15 cellular contexts compared by ENCODE assay signal in the genomic region with DNA sequence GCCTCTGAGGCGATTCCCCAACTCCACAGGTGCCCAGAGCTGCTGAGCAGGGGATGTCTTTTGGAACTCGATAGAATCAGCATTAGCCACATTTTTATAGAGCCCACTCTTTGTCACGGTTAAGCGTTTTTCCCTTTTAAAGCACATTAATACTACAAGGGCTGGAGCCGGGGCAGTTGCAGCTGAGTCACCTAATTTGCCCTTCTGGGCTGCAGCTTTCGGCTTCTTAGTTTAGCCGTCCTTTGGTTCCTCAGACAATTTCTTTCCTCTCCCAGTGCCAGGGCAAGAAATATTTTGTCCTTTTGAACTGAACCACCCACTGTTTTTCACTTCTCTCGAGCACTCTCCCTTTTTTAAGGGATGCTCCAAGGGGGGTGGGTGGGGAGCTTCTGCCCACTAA. TPM values are rescaled to one million over a fixed set of nuclear protein-coding genes. Genes with fewer than 3 reads are reported as not detected.
DNase-seq lines count a peak whose midpoint lies in the region; ATAC-seq and TF ChIP-seq lines count a peak whose summit lies in the region.
"Had no signal": no experiment of that assay in that cellular context is flagged by ENCODE, and none has a peak within 500 bp of the region (broad histone marks: within the 10 kb centered on the region; RNA-seq: fewer than 3 reads in every experiment).

No MANE protein-coding gene starts in this region.

- H3K9ac ChIP-seq in OCI-LY3 (ENCODE audit: low read length) (no peak overlapping the region), fibroblast of lung (ENCODE audit: insufficient read depth, low read length) (no peak overlapping the region), stomach smooth muscle (ENCODE audit: low read length in 2 of 2) (peak overlapping the region in 1 of 2 donors; percentile 40)

- H3K27me3 ChIP-seq in OCI-LY3 (ENCODE audit: low read depth, low read length) (peaks cover 13% of the 10 kb centered on the region), fibroblast of lung (ENCODE audit: control insufficient read depth, insufficient read depth, low read length) (no peaks in the 10 kb centered on the region), stomach smooth muscle (ENCODE audit: control insufficient read depth in 1 of 2, insufficient read depth in 2 of 2, low read length in 2 of 2) (no peaks in the 10 kb centered on the region)

- H3K4me2 ChIP-seq in OCI-LY3 (ENCODE audit: low read length) (0 out of 2 replicates have a peak overlapping the region, but pooled peaks have one; percentile 1), fibroblast of lung (ENCODE audit: extremely low read depth, insufficient read depth, low read length) (peak overlapping the region; percentile 77)

- no peak for ATAC-seq in GM19467 (IDR thresholded peaks at IDR 0.05; ENCODE audit: unreplicated experiment)
- ATAC-seq: foreskin keratinocyte had no signal

- no peak overlapping the region for H3K4me3 ChIP-seq in OCI-LY3 (ENCODE audit: low read length)
- H3K4me3 ChIP-seq in fibroblast of lung (replicated peaks in 1 of 4; ENCODE audit: control extremely low read depth in 1 of 4, insufficient read depth in 1 of 4, low read depth in 3 of 4, low read length in 4 of 4), result no peak overlapping the region
- H3K4me3 ChIP-seq in stomach smooth muscle (ENCODE audit: low read length in 2 of 2), result peak overlapping the region; percentile 25 to 49
- H3K4me3 ChIP-seq: colonic mucosa, SJSA1 had no signal

- DNase-seq in GM03348 (ENCODE audit: low spot score) (peak; percentile 52), fibroblast of lung (ENCODE audit: low read depth in 2 of 2) (peak in 1 of 2 donors; percentile 54), NCI-H187 (lab: John Stamatoyannopoulos, UW) (no peak), NCI-H1436 treated with DMSO at 0.1 percent for 48 hours (lab: John Stamatoyannopoulos, UW) (no peak)
- DNase-seq: activated naive CD8-positive, alpha-beta T cell treated with anti-CD3 and anti-CD28 coated beads for 36 hours; CD8-positive, alpha-beta memory T cell; colonic mucosa; foreskin keratinocyte; NCI-H1694; NCI-H82; WERI-Rb-1 had no signal

- H3K4me1 ChIP-seq in OCI-LY3 (ENCODE audit: low read length) (0 out of 2 replicates have a peak, but pooled peaks cover 8% of the 10 kb centered on the region), fibroblast of lung (ENCODE audit: control insufficient read depth, extremely low read depth, insufficient read depth, low read length) (peaks cover 14% of the 10 kb centered on the region), stomach smooth muscle (ENCODE audit: control insufficient read depth, insufficient read depth, low read length) (peaks cover 48% of the 10 kb centered on the region)
- H3K4me1 ChIP-seq: colonic mucosa had no signal

- H3K36me3 ChIP-seq in OCI-LY3 (replicated peaks; ENCODE audit: low read depth, low read length) (no peaks in the 10 kb centered on the region), fibroblast of lung (ENCODE audit: control insufficient read depth, insufficient read depth, low read length) (no peaks in the 10 kb centered on the region), stomach smooth muscle (ENCODE audit: control insufficient read depth in 2 of 2, insufficient read depth in 2 of 2, low read length in 2 of 2) (no peaks in the 10 kb centered on the region)
- H3K36me3 ChIP-seq: colonic mucosa, SJSA1, WERI-Rb-1 had no signal

- H2AFZ ChIP-seq in OCI-LY3 (ENCODE audit: low read depth, low read length) (peak overlapping the region; percentile 2; the same call in 1 of the 2 replicates), fibroblast of lung (ENCODE audit: low read length) (no peak overlapping the region)

- H4K20me1 ChIP-seq in OCI-LY3 (ENCODE audit: insufficient read depth, low read length), result no peaks in the 10 kb centered on the region
- H4K20me1 ChIP-seq in fibroblast of lung (ENCODE audit: control insufficient read depth, extremely low read depth, insufficient read depth, low read length), result no peaks in the 10 kb centered on the region

- H3K9me3 ChIP-seq in OCI-LY3 (ENCODE audit: insufficient read depth, low read length), result peaks cover 3% of the 10 kb centered on the region; the same call in 1 of the 2 replicates
- no peaks in the 10 kb centered on the region for H3K9me3 ChIP-seq in fibroblast of lung (ENCODE audit: control insufficient read depth, insufficient read depth, low read depth, low read length)
- no peaks in the 10 kb centered on the region for H3K9me3 ChIP-seq in stomach smooth muscle (ENCODE audit: control insufficient read depth in 2 of 2, low read length in 2 of 2)
- H3K9me3 ChIP-seq: colonic mucosa, SJSA1 had no signal

- TF ChIP-seq CTCF in OCI-LY3 (IDR thresholded peaks at IDR 0.05; ENCODE audit: low read depth, low read length) (no peak), fibroblast of lung (conservative IDR thresholded peaks at IDR 0.05 in 1 of 2, IDR thresholded peaks at IDR 0.05 in 1 of 2; ENCODE audit: low read depth in 1 of 2, low read length in 2 of 2) (no peak)

- H3K79me2 ChIP-seq in OCI-LY3 (ENCODE audit: low read length) (no peaks in the 10 kb centered on the region), fibroblast of lung (ENCODE audit: control insufficient read depth, insufficient read depth, low read length) (no peaks in the 10 kb centered on the region)

- H3K27ac ChIP-seq in OCI-LY3 (ENCODE audit: low read length) (no peak overlapping the region), fibroblast of lung (ENCODE audit: insufficient read depth, low read length) (no peak overlapping the region), stomach smooth muscle (ENCODE audit: low read length) (peak overlapping the region; percentile 46)
- H3K27ac ChIP-seq: colonic mucosa, foreskin keratinocyte, SJSA1, WERI-Rb-1 had no signal

RNA-seq across cellular contexts. Expression of a gene that starts 23.2 kb away (rescaled TPM):
- total RNA-seq in fibroblast of lung, result under 0.01 and 0.50 TPM in 2 replicates
- 0.11 and 1.2 TPM in 2 replicates for polyA plus RNA-seq in fibroblast of lung
- 0.24 and 2.2 TPM in 2 replicates for polyA plus RNA-seq in fibroblast of lung (2012)
- 0.26 and 2.8 TPM in 2 replicates for polyA minus RNA-seq in fibroblast of lung (ENCODE audit: low replicate concordance)
- total RNA-seq: SJSA1 had no signal

Comparison
In these comparisons a context has a peak if more than half of its experiments do, and no peak if none do; other contexts are left out.
1. H3K4me3 ChIP-seq: peak in stomach smooth muscle (2 of 2); none in OCI-LY3 (single experiment) and fibroblast of lung (0 of 4).